ENCODE assay signal across 1 cellular context in the genomic region with DNA sequence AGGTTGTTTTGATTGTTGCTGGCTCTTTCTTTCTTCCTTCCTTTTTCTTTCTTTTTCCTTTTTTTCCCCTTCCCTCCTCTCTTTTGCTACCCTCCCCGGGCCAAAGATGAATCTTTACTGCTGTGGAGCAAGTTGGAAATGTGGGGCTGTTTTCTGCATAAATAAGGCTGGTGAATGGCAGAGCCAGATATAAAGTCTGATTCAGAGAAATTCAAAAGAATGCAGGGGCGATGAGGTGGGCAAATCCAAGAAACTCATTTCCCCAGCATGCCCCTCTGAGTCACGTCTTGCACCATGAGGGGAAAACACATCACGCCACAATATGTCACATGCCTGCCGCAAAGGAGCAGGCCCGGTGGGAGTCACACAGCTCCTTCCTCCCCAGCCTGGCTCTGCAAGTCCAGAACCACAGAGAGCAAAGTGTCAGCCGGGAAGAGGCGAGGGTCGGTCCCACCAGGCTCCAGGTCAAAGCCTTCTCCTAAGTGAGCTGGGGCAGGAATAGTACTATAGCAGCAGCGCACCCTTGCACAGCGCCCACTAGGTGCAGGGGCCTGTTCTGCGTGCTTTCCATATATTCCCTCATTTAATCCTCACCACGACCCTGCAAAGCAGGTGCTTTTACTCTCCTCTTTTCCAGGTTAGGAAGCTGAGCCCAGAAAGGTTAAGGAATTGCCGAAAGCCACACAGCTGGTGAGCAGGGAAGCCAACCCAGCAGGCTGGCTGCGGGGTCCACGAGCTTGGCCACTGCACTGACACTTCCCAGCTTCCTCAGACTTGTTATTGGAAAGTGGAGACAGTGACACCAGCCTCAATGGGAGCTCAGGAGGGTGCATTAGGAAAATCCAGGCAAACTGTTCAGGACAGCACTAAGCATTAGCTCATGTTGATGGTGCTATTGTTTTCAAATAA.
TF ChIP-seq lines count a peak whose summit lies in the region.

No MANE protein-coding gene starts in this region.

TF ChIP-seq in K562, 482 proteins besides CTCF, POLR2A, EP300 and RAD21 (continued from another document and continues in another):
- TF ChIP-seq, protein P1, sequence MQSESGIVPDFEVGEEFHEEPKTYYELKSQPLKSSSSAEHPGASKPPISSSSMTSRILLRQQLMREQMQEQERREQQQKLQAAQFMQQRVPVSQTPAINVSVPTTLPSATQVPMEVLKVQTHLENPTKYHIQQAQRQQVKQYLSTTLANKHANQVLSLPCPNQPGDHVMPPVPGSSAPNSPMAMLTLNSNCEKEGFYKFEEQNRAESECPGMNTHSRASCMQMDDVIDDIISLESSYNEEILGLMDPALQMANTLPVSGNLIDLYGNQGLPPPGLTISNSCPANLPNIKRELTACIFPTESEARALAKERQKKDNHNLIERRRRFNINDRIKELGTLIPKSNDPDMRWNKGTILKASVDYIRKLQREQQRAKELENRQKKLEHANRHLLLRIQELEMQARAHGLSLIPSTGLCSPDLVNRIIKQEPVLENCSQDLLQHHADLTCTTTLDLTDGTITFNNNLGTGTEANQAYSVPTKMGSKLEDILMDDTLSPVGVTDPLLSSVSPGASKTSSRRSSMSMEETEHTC (IDR thresholded peaks at IDR 0.05) = 0 out of 2 replicates have a peak, but pooled peaks have one; percentile 22
- TF ChIP-seq GABPB1 (CRISPR knock-in tag; IDR thresholded peaks at IDR 0.05) = no peak
- TF ChIP-seq ATF1 (CRISPR knock-in tag; IDR thresholded peaks at IDR 0.05) = no peak
- TF ChIP-seq ATF1 (tag; IDR thresholded peaks at IDR 0.05) = peak; percentile 47; the same call in 1 of the 2 replicates
- TF ChIP-seq NR2C2 (CRISPR knock-in tag; IDR thresholded peaks at IDR 0.05) = no peak
- TF ChIP-seq NR2C2 (tag; IDR thresholded peaks at IDR 0.05) = peak; percentile 32; the same call in 1 of the 2 replicates
- TF ChIP-seq, protein P2, sequence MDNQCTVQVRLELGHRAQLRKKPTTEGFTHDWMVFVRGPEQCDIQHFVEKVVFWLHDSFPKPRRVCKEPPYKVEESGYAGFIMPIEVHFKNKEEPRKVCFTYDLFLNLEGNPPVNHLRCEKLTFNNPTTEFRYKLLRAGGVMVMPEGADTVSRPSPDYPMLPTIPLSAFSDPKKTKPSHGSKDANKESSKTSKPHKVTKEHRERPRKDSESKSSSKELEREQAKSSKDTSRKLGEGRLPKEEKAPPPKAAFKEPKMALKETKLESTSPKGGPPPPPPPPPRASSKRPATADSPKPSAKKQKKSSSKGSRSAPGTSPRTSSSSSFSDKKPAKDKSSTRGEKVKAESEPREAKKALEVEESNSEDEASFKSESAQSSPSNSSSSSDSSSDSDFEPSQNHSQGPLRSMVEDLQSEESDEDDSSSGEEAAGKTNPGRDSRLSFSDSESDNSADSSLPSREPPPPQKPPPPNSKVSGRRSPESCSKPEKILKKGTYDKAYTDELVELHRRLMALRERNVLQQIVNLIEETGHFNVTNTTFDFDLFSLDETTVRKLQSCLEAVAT (IDR thresholded peaks at IDR 0.05) = 0 out of 4 replicates have a peak, but pooled peaks of 1 of the 2 experiments have one; percentile 33
- peak; percentile 33 to 57; a peak in 3 of 4 replicates for TF ChIP-seq NRF1 (conservative IDR thresholded peaks at IDR 0.05 in 1 of 2, IDR thresholded peaks at IDR 0.05 in 1 of 2)
- peak in 1 of 2 experiments; percentile 60; a peak in 1 of 4 replicates for TF ChIP-seq TEAD1 (CRISPR knock-in tag; IDR thresholded peaks at IDR 0.05)
- TF ChIP-seq GATA2 (CRISPR knock-in tag; IDR thresholded peaks at IDR 0.05) = no peak
- TF ChIP-seq ATF7 (IDR thresholded peaks at IDR 0.05) = peak; percentile 41; the same call in 1 of the 2 replicates
- TF ChIP-seq, protein P3, sequence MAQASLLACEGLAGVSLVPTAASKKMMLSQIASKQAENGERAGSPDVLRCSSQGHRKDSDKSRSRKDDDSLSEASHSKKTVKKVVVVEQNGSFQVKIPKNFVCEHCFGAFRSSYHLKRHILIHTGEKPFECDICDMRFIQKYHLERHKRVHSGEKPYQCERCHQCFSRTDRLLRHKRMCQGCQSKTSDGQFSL (CRISPR knock-in tag; IDR thresholded peaks at IDR 0.05) = no peak
- TF ChIP-seq, protein P3 (tag; IDR thresholded peaks at IDR 0.05) = no peak
- TF ChIP-seq NFRKB (IDR thresholded peaks at IDR 0.05; ENCODE audit: low read depth) = peak; percentile 91
- no peak for TF ChIP-seq EWSR1 (IDR thresholded peaks at IDR 0.05; ENCODE audit: borderline replicate concordance, low read depth, partially characterized antibody)
- peak; percentile 46; the same call in 1 of the 2 replicates for TF ChIP-seq FOSL1 (tag; conservative IDR thresholded peaks at IDR 0.05)
- TF ChIP-seq, protein P4, sequence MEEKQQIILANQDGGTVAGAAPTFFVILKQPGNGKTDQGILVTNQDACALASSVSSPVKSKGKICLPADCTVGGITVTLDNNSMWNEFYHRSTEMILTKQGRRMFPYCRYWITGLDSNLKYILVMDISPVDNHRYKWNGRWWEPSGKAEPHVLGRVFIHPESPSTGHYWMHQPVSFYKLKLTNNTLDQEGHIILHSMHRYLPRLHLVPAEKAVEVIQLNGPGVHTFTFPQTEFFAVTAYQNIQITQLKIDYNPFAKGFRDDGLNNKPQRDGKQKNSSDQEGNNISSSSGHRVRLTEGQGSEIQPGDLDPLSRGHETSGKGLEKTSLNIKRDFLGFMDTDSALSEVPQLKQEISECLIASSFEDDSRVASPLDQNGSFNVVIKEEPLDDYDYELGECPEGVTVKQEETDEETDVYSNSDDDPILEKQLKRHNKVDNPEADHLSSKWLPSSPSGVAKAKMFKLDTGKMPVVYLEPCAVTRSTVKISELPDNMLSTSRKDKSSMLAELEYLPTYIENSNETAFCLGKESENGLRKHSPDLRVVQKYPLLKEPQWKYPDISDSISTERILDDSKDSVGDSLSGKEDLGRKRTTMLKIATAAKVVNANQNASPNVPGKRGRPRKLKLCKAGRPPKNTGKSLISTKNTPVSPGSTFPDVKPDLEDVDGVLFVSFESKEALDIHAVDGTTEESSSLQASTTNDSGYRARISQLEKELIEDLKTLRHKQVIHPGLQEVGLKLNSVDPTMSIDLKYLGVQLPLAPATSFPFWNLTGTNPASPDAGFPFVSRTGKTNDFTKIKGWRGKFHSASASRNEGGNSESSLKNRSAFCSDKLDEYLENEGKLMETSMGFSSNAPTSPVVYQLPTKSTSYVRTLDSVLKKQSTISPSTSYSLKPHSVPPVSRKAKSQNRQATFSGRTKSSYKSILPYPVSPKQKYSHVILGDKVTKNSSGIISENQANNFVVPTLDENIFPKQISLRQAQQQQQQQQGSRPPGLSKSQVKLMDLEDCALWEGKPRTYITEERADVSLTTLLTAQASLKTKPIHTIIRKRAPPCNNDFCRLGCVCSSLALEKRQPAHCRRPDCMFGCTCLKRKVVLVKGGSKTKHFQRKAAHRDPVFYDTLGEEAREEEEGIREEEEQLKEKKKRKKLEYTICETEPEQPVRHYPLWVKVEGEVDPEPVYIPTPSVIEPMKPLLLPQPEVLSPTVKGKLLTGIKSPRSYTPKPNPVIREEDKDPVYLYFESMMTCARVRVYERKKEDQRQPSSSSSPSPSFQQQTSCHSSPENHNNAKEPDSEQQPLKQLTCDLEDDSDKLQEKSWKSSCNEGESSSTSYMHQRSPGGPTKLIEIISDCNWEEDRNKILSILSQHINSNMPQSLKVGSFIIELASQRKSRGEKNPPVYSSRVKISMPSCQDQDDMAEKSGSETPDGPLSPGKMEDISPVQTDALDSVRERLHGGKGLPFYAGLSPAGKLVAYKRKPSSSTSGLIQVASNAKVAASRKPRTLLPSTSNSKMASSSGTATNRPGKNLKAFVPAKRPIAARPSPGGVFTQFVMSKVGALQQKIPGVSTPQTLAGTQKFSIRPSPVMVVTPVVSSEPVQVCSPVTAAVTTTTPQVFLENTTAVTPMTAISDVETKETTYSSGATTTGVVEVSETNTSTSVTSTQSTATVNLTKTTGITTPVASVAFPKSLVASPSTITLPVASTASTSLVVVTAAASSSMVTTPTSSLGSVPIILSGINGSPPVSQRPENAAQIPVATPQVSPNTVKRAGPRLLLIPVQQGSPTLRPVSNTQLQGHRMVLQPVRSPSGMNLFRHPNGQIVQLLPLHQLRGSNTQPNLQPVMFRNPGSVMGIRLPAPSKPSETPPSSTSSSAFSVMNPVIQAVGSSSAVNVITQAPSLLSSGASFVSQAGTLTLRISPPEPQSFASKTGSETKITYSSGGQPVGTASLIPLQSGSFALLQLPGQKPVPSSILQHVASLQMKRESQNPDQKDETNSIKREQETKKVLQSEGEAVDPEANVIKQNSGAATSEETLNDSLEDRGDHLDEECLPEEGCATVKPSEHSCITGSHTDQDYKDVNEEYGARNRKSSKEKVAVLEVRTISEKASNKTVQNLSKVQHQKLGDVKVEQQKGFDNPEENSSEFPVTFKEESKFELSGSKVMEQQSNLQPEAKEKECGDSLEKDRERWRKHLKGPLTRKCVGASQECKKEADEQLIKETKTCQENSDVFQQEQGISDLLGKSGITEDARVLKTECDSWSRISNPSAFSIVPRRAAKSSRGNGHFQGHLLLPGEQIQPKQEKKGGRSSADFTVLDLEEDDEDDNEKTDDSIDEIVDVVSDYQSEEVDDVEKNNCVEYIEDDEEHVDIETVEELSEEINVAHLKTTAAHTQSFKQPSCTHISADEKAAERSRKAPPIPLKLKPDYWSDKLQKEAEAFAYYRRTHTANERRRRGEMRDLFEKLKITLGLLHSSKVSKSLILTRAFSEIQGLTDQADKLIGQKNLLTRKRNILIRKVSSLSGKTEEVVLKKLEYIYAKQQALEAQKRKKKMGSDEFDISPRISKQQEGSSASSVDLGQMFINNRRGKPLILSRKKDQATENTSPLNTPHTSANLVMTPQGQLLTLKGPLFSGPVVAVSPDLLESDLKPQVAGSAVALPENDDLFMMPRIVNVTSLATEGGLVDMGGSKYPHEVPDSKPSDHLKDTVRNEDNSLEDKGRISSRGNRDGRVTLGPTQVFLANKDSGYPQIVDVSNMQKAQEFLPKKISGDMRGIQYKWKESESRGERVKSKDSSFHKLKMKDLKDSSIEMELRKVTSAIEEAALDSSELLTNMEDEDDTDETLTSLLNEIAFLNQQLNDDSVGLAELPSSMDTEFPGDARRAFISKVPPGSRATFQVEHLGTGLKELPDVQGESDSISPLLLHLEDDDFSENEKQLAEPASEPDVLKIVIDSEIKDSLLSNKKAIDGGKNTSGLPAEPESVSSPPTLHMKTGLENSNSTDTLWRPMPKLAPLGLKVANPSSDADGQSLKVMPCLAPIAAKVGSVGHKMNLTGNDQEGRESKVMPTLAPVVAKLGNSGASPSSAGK (IDR thresholded peaks at IDR 0.05) = peak; percentile 63; the same call in 1 of the 2 replicates
- TF ChIP-seq, protein P5, sequence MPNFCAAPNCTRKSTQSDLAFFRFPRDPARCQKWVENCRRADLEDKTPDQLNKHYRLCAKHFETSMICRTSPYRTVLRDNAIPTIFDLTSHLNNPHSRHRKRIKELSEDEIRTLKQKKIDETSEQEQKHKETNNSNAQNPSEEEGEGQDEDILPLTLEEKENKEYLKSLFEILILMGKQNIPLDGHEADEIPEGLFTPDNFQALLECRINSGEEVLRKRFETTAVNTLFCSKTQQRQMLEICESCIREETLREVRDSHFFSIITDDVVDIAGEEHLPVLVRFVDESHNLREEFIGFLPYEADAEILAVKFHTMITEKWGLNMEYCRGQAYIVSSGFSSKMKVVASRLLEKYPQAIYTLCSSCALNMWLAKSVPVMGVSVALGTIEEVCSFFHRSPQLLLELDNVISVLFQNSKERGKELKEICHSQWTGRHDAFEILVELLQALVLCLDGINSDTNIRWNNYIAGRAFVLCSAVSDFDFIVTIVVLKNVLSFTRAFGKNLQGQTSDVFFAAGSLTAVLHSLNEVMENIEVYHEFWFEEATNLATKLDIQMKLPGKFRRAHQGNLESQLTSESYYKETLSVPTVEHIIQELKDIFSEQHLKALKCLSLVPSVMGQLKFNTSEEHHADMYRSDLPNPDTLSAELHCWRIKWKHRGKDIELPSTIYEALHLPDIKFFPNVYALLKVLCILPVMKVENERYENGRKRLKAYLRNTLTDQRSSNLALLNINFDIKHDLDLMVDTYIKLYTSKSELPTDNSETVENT (CRISPR knock-in tag; IDR thresholded peaks at IDR 0.05) = peak; percentile 54; the same call in 1 of the 2 replicates
- TF ChIP-seq, protein P6, sequence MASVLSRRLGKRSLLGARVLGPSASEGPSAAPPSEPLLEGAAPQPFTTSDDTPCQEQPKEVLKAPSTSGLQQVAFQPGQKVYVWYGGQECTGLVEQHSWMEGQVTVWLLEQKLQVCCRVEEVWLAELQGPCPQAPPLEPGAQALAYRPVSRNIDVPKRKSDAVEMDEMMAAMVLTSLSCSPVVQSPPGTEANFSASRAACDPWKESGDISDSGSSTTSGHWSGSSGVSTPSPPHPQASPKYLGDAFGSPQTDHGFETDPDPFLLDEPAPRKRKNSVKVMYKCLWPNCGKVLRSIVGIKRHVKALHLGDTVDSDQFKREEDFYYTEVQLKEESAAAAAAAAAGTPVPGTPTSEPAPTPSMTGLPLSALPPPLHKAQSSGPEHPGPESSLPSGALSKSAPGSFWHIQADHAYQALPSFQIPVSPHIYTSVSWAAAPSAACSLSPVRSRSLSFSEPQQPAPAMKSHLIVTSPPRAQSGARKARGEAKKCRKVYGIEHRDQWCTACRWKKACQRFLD (CRISPR knock-in tag; IDR thresholded peaks at IDR 0.05) = peak; percentile 41; the same call in 1 of the 2 replicates
- no peak for TF ChIP-seq ZNF75A (CRISPR knock-in tag; IDR thresholded peaks at IDR 0.05)
- TF ChIP-seq CBX5 (IDR thresholded peaks at IDR 0.05; ENCODE audit: borderline replicate concordance, low read depth) = no peak
- 0 out of 4 replicates have a peak, but pooled peaks of 1 of the 2 experiments have one; percentile 13 for TF ChIP-seq FOXK2 (conservative IDR thresholded peaks at IDR 0.05 in 1 of 2, IDR thresholded peaks at IDR 0.05 in 1 of 2; ENCODE audit: low read depth in 2 of 2)
